Comparison of ENCODE assay signal across 11 cellular contexts in genomic region chr10:32961343-32961891, GRCh38. TPM values are rescaled to one million over a fixed set of nuclear protein-coding genes. Genes with fewer than 3 reads are reported as not detected.
DNase-seq lines count a peak whose midpoint lies in the region; ATAC-seq and TF ChIP-seq lines count a peak whose summit lies in the region.
"Had no signal": no experiment of that assay in that cellular context is flagged by ENCODE, and none has a peak within 500 bp of the region (broad histone marks: within the 10 kb centered on the region; RNA-seq: fewer than 3 reads in every experiment).

No MANE protein-coding gene starts in this region.

- H3K36me3 Mint-ChIP-seq in glutamatergic neuron (ENCODE audit: unreplicated experiment): no peaks in the 10 kb centered on the region

- peaks cover 58% of the 10 kb centered on the region for H3F3A ChIP-seq in GM23248 (ENCODE audit: insufficient read depth)

- intact Hi-C loops in gastrocnemius medialis (cut with DNase I; ENCODE audit: low total_unique reads): no loop called here

- TF ChIP-seq CTCF in Peyer's patch (IDR thresholded peaks at IDR 0.05) (no peak), glutamatergic neuron (IDR thresholded peaks at IDR 0.05; ENCODE audit: partially characterized antibody, unreplicated experiment) (no peak), gastrocnemius medialis (IDR thresholded peaks at IDR 0.05 in 4 of 5, conservative IDR thresholded peaks at IDR 0.05 in 1 of 5) (no peak), GM10248 (IDR thresholded peaks at IDR 0.05; ENCODE audit: control extremely low read depth, extremely low read depth, low read depth, missing control alignments) (no peak)

- CTCF ChIA-PET in GM10248 (lab: Yijun Ruan, JAX): interaction anchor here (0.6 to 1.3 kb wide), 3 partner anchors 28 to 139 kb away, joined by 3 read pairs; no protein-coding TSS in a partner anchor

- H3K4me1 ChIP-seq in GM23248 (ENCODE audit: insufficient read depth) (peaks cover 47% of the 10 kb centered on the region), Peyer's patch (peaks cover 0 to 17% (median 0%) of the 10 kb centered on the region in 4 donors), gastrocnemius medialis (peaks cover 24 to 33% of the 10 kb centered on the region in 2 donors)

- TF ChIP-seq POLR2A in Peyer's patch (IDR thresholded peaks at IDR 0.05) (no peak), gastrocnemius medialis (IDR thresholded peaks at IDR 0.05) (no peak)

- H3K9me3 Mint-ChIP-seq in glutamatergic neuron (ENCODE audit: unreplicated experiment): peaks cover 12% of the 10 kb centered on the region

- DNase-seq in GM23248 (no peak), Peyer's patch (no peak), glutamatergic neuron (no peak), gastrocnemius medialis (no peak), GM10248 (ENCODE audit: extremely low spot score) (no peak), cerebellar cortex (ENCODE audit: low spot score) (no peak)
- DNase-seq: DMS79; MM.1S; stimulated activated CD4-positive, alpha-beta T cell treated with anti-CD3 and anti-CD28 coated beads, Interleukin-2, amount 100 ng/mL, for 24 hours had no signal

- peaks cover 6% of the 10 kb centered on the region; the same call in 1 of the 2 replicates for H3K36me3 ChIP-seq in GM23248 (ENCODE audit: low read depth)
- H3K36me3 ChIP-seq in Peyer's patch: no peaks in the 10 kb centered on the region
- no peaks in the 10 kb centered on the region for H3K36me3 ChIP-seq in gastrocnemius medialis

- H3K4me1 Mint-ChIP-seq in glutamatergic neuron (ENCODE audit: low read depth, unreplicated experiment): peaks cover 4% of the 10 kb centered on the region

- H3K9me3 ChIP-seq in GM23248 (ENCODE audit: low read depth) (no peaks in the 10 kb centered on the region), Peyer's patch (no peaks in the 10 kb centered on the region), gastrocnemius medialis (no peaks in the 10 kb centered on the region)

- peak overlapping the region; percentile 48 for H3K9ac ChIP-seq in GM23248

- no peak overlapping the region for H2AFZ ChIP-seq in GM23248

- no peaks in the 10 kb centered on the region for H3K9me2 ChIP-seq in GM23248 (ENCODE audit: insufficient read depth)

- H3K27ac Mint-ChIP-seq in glutamatergic neuron (ENCODE audit: unreplicated experiment): peak overlapping the region; percentile 23

- peaks cover 10% of the 10 kb centered on the region for H3K27me3 Mint-ChIP-seq in glutamatergic neuron (ENCODE audit: unreplicated experiment)

- peak overlapping the region; percentile 80 for H3K4me2 ChIP-seq in GM23248 (ENCODE audit: unreplicated experiment)

- 97% methylated on average over 5 of the region's 5 CpGs for WGBS in GM23248 (ENCODE audit: low coverage in 1 of 2, low lambda C conversion rate in 2 of 2, missing lambda C conversion rate in 2 of 2), 2 experiments

- H3K4me3 ChIP-seq in GM23248: peak overlapping the region; percentile 53
- no peak overlapping the region for H3K4me3 ChIP-seq in Peyer's patch
- no peak overlapping the region for H3K4me3 ChIP-seq in gastrocnemius medialis

- in situ Hi-C loops in GM23248 (cut with MboI): no loop called here
- in situ Hi-C loops in gastrocnemius medialis (cut with MboI; ENCODE audit: low sequenced_read_pairs in 4 of 4): no loop called here

- peak overlapping the region; percentile 96 for H3K27ac ChIP-seq in GM23248
- peak overlapping the region in 3 of 4 donors; percentile 12 to 80 (median 75) for H3K27ac ChIP-seq in Peyer's patch
- H3K27ac ChIP-seq in gastrocnemius medialis: peak overlapping the region; percentile 42 to 69 (median 62)

- H3K27me3 ChIP-seq in GM23248 (replicated peaks; ENCODE audit: insufficient read depth) (no peaks in the 10 kb centered on the region), Peyer's patch (no peaks in the 10 kb centered on the region), gastrocnemius medialis (no peaks in the 10 kb centered on the region)

- H3K4me3 Mint-ChIP-seq in glutamatergic neuron (ENCODE audit: unreplicated experiment): no peak overlapping the region

- POLR2A ChIA-PET in GM10248 (lab: Yijun Ruan, JAX): no interaction called here

- no peak for ATAC-seq in gastrocnemius medialis
- no peak for ATAC-seq in GM21423 (IDR thresholded peaks at IDR 0.05; ENCODE audit: unreplicated experiment)
- no peak for ATAC-seq in HG03460 (IDR thresholded peaks at IDR 0.05; ENCODE audit: unreplicated experiment)

- no peaks in the 10 kb centered on the region for H4K20me1 ChIP-seq in GM23248 (ENCODE audit: insufficient read depth)

- H3K79me2 ChIP-seq in GM23248 (ENCODE audit: insufficient read depth): peaks cover 47% of the 10 kb centered on the region

RNA-seq across cellular contexts. Expression of gene ITGB1, which starts 3.4 kb away (rescaled TPM):
- total RNA-seq in GM23248 (2014; rRNA removed; shearing (Covaris generic)): 5,235 and 7,382 TPM in 2 replicates
- 3,297 and 3,318 TPM in 2 replicates for polyA plus RNA-seq in GM23248 (2016; fragmentation: Nextera tagmentation; extraction: Ambion mirVana)
- total RNA-seq in Peyer's patch: 100 to 1,000 TPM in 3 of 4 donors, 10 to 100 TPM in 1; 57.8 to 256 (median 162) TPM
- 263 TPM for total RNA-seq in glutamatergic neuron (ENCODE audit: unreplicated experiment)
- 100 to 1,000 TPM; 242 to 379 (median 368) TPM for total RNA-seq in gastrocnemius medialis

Comparison
In these comparisons a context has a peak if more than half of its experiments do, and no peak if none do; other contexts are left out.
1. RNA of gene ITGB1, which starts 3.4 kb away (total RNA-seq): 5,235 to 7,382 TPM in GM23248; 242 to 379 TPM in gastrocnemius medialis, 263 TPM in glutamatergic neuron (single experiment) and 57.8 to 256 TPM in Peyer's patch; every median in the first group is over 10 times any median in the second.
2. Peak in every context shown above with its lines, with median percentiles within 50 percentile points of each other: H3K27ac ChIP-seq.